ENCODE assay signal across 30 cellular contexts in the genomic region with DNA sequence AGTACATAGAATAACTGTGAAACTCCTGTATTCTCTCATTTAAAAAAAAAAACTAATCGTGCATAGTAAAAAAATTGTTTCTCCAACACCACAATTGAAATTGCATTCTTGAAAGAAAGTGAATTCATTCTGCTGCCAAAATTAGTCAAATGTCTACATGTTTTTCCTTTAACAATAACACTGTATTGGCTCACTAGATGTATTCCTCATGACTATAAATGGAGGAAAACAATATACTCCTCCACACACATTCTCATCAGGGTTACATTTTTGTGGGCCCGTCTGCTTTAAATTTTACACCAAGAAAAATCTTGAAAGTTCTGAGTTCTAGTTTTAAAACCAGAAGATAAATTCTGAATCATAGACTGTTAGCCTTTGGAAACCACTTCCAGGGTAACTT.
"Had no signal": no experiment of that assay in that cellular context is flagged by ENCODE, and none has a peak within 500 bp of the region (broad histone marks: within the 10 kb centered on the region; RNA-seq: fewer than 3 reads in every experiment).

No MANE protein-coding gene starts in this region.

- H3K36me3 ChIP-seq: cardiac muscle cell, SJCRH30 had no signal

- H3K27me3 Mint-ChIP-seq: activated B cell treated with CpG ODN at 0.5 μM for 24 hours; activated CD4-positive, alpha-beta T cell treated with anti-CD3 and anti-CD28 coated beads, Interleukin-2, amount 10 ng/mL, durations not matched to agents 24 days and 14 days; activated CD8-positive, alpha-beta memory T cell treated with anti-CD3 and anti-CD28 coated beads, Interleukin-2, amount 10 ng/mL, durations not matched to agents 7 days and 5 days; activated naive CD4-positive, alpha-beta T cell treated with anti-CD3 and anti-CD28 coated beads, Interleukin-2, amount 50 U/mL, for 24 hours; activated T-cell treated with anti-CD3 and anti-CD28 coated beads, Interleukin-2, amount 50 U/mL, for 24 hours; brain had no signal

- H3K9me3 Mint-ChIP-seq: activated B cell treated with CpG ODN at 0.5 μM for 24 hours; activated CD4-positive, alpha-beta T cell treated with anti-CD3 and anti-CD28 coated beads, Interleukin-2, amount 10 ng/mL, durations not matched to agents 24 days and 14 days; activated naive CD4-positive, alpha-beta T cell treated with anti-CD3 and anti-CD28 coated beads, Interleukin-2, amount 50 U/mL, for 24 hours; activated T-helper 1 cell treated with anti-CD3 and anti-CD28 coated beads, Interleukin-12 subunit alpha, Interleukin-12 subunit beta, Interleukin-2, Interleukin-4 antibody, amounts not matched to agents 30 ng/mL and 10 ng/mL and 1 ng/mL, durations not matched to agents 14 hours and 24 hours and 36 hours; brain; T-helper 2 cell treated with Interferon-gamma antibody and Interleukin-4, amounts not matched to agents 5 μg/mL and 100 μg/mL, for 36 hours had no signal

- H3K4me1 ChIP-seq: SJCRH30 had no signal

- ATAC-seq: activated CD8-positive, alpha-beta memory T cell treated with anti-CD3 and anti-CD28 coated beads, Interleukin-2, amount 10 ng/mL, durations not matched to agents 7 days and 5 days; Panc1 had no signal

- H3K27ac Mint-ChIP-seq: activated B cell treated with CpG ODN at 0.5 μM for 24 hours; activated CD4-positive, alpha-beta T cell treated with anti-CD3 and anti-CD28 coated beads, Interleukin-2, amount 10 ng/mL, durations not matched to agents 24 days and 14 days; activated CD8-positive, alpha-beta memory T cell treated with anti-CD3 and anti-CD28 coated beads, Interleukin-2, amount 10 ng/mL, durations not matched to agents 7 days and 5 days; activated naive CD4-positive, alpha-beta T cell treated with anti-CD3 and anti-CD28 coated beads, Interleukin-2, amount 50 U/mL, for 24 hours; activated T-cell treated with anti-CD3 and anti-CD28 coated beads, Interleukin-2, amount 50 U/mL, for 24 hours; activated T-helper 1 cell treated with anti-CD3 and anti-CD28 coated beads, Interleukin-12 subunit alpha, Interleukin-12 subunit beta, Interleukin-2, Interleukin-4 antibody, amounts not matched to agents 30 ng/mL and 10 ng/mL and 1 ng/mL, durations not matched to agents 14 hours and 24 hours and 36 hours; brain; T-helper 2 cell treated with Interferon-gamma antibody and Interleukin-4, amounts not matched to agents 5 μg/mL and 100 μg/mL, for 36 hours had no signal

- H3K4me3 Mint-ChIP-seq: activated B cell treated with CpG ODN at 0.5 μM for 24 hours; activated CD4-positive, alpha-beta T cell treated with anti-CD3 and anti-CD28 coated beads, Interleukin-2, amount 10 ng/mL, durations not matched to agents 24 days and 14 days; activated CD8-positive, alpha-beta memory T cell treated with anti-CD3 and anti-CD28 coated beads, Interleukin-2, amount 10 ng/mL, durations not matched to agents 7 days and 5 days; activated naive CD4-positive, alpha-beta T cell treated with anti-CD3 and anti-CD28 coated beads, Interleukin-2, amount 50 U/mL, for 24 hours; activated T-cell treated with anti-CD3 and anti-CD28 coated beads, Interleukin-2, amount 50 U/mL, for 24 hours; activated T-helper 1 cell treated with anti-CD3 and anti-CD28 coated beads, Interleukin-12 subunit alpha, Interleukin-12 subunit beta, Interleukin-2, Interleukin-4 antibody, amounts not matched to agents 30 ng/mL and 10 ng/mL and 1 ng/mL, durations not matched to agents 14 hours and 24 hours and 36 hours; brain; T-helper 2 cell treated with Interferon-gamma antibody and Interleukin-4, amounts not matched to agents 5 μg/mL and 100 μg/mL, for 36 hours had no signal

- H3K4me2 ChIP-seq: SK-N-SH had no signal

- H3K9me3 ChIP-seq: SJCRH30, SK-N-SH had no signal

- H3K4me1 Mint-ChIP-seq: activated CD4-positive, alpha-beta T cell treated with anti-CD3 and anti-CD28 coated beads, Interleukin-2, amount 10 ng/mL, durations not matched to agents 24 days and 14 days; activated CD8-positive, alpha-beta memory T cell treated with anti-CD3 and anti-CD28 coated beads, Interleukin-2, amount 10 ng/mL, durations not matched to agents 7 days and 5 days had no signal

- H3K27me3 ChIP-seq: cardiac muscle cell, SJCRH30 had no signal

- H3K4me3 ChIP-seq: cardiac muscle cell, SJCRH30 had no signal

- H3K9me2 ChIP-seq: SK-N-SH had no signal

- H3K9ac ChIP-seq: SK-N-SH had no signal

- H3K27ac ChIP-seq: cardiac muscle cell, RWPE1, SJCRH30 had no signal

- DNase-seq: activated B cell treated with CpG ODN at 0.5 μM for 24 hours; activated CD4-positive, alpha-beta T cell treated with anti-CD3 and anti-CD28 coated beads for 1 hour; activated CD4-positive, alpha-beta T cell treated with anti-CD3 and anti-CD28 coated beads, Interleukin-2, amount 10 ng/mL, durations not matched to agents 24 days and 14 days; activated CD4-positive, alpha-beta T cell treated with anti-CD3 and anti-CD28 coated beads, Interleukin-2, amount 50 U/mL, for 48 hours; activated CD8-positive, alpha-beta memory T cell treated with anti-CD3 and anti-CD28 coated beads, Interleukin-2, amount 10 ng/mL, durations not matched to agents 7 days and 5 days; activated effector memory CD4-positive, alpha-beta T cell treated with Interleukin-2 at 50 U/mL for 16 hours; activated naive CD4-positive, alpha-beta T cell; activated T-cell treated with anti-CD3 and anti-CD28 coated beads, Interleukin-2, amount 50 U/mL, for 24 hours; aorta; MM.1S; NCI-H1105; NCI-H1436; NCI-H1694 treated with DMSO at 0.1 percent for 48 hours; NCI-H2029 treated with DMSO at 0.1 percent for 48 hours; NCI-H345; NCI-H510A; NCI-H526 treated with DMSO at 0.1 percent for 48 hours; NCI-H82; OCI-M1; Right ventricle myocardium superior; SJCRH30; SK-N-SH; SW 1271 had no signal
